20 cellular contexts compared by ENCODE assay signal in the genomic region with DNA sequence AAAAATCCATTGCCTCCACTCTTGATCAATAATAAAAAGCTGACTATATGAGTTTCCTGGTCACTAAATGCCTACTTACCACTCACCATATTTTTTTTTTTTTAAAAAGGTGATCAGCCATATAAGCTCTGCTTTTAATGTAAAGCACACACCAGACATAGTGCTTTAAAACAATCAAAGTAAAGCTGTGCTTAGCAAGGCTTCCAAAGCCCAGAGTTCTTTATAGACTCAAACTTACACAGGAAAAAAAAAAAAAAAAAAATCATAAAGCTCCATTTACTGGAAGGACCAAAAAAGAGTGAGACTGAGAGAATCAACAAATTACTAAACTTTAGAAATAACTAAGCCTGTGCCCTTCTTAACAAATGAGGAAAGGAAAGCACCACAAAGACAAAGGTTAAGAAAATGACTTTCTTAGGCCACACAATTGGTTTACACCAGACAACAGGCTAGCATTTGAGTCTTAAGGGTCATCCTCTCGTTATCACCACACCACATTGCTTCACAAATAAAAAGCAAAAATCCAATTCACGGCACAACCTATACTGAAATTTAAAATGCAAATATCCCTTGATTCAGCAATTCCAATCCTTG.
"Had no signal": no experiment of that assay in that cellular context is flagged by ENCODE, and none has a peak within 500 bp of the region (broad histone marks: within the 10 kb centered on the region; RNA-seq: fewer than 3 reads in every experiment).

No MANE protein-coding gene starts in this region.

- H3K4me3 ChIP-seq: left ventricle myocardium inferior, ovary, prostate gland, SK-N-MC, thyroid gland had no signal

- H3K36me3 Mint-ChIP-seq: immature natural killer cell; mesothelial cell of epicardium; naive thymus-derived CD8-positive, alpha-beta T cell had no signal

- ATAC-seq: foreskin keratinocyte; naive thymus-derived CD8-positive, alpha-beta T cell had no signal

- H3K27ac ChIP-seq: foreskin keratinocyte, left ventricle myocardium inferior, ovary, prostate gland, SK-N-MC, thyroid gland had no signal

- H3K36me3 ChIP-seq: left ventricle myocardium inferior, ovary, prostate gland, thyroid gland had no signal

- H3K9me3 Mint-ChIP-seq: activated naive CD4-positive, alpha-beta T cell treated with anti-CD3 and anti-CD28 coated beads, Interleukin-2, amount 10 ng/mL, durations not matched to agents 7 days and 5 days; immature natural killer cell; mesothelial cell of epicardium; naive thymus-derived CD8-positive, alpha-beta T cell had no signal

- H3K27me3 ChIP-seq: foreskin keratinocyte, ovary, thyroid gland had no signal

- H3K27me3 Mint-ChIP-seq: activated naive CD4-positive, alpha-beta T cell treated with anti-CD3 and anti-CD28 coated beads, Interleukin-2, amount 10 ng/mL, durations not matched to agents 7 days and 5 days; naive thymus-derived CD8-positive, alpha-beta T cell had no signal

- H3K9me3 ChIP-seq: left ventricle myocardium inferior, ovary, prostate gland, thyroid gland had no signal

- H3K27ac Mint-ChIP-seq: activated naive CD4-positive, alpha-beta T cell treated with anti-CD3 and anti-CD28 coated beads, Interleukin-2, amount 10 ng/mL, durations not matched to agents 7 days and 5 days; brain; immature natural killer cell; mesothelial cell of epicardium had no signal

- H3K4me3 Mint-ChIP-seq: activated naive CD4-positive, alpha-beta T cell treated with anti-CD3 and anti-CD28 coated beads, Interleukin-2, amount 10 ng/mL, durations not matched to agents 7 days and 5 days; brain; immature natural killer cell; mesothelial cell of epicardium; naive thymus-derived CD8-positive, alpha-beta T cell had no signal

- DNase-seq: activated naive CD4-positive, alpha-beta T cell treated with anti-CD3 and anti-CD28 coated beads, Interleukin-2, amount 10 ng/mL, durations not matched to agents 7 days and 5 days; aorta; dermis blood vessel endothelial cell; effector CD8-positive, alpha-beta T cell; foreskin keratinocyte; immature natural killer cell; kidney glomerular epithelial cell; left ventricle myocardium inferior; naive thymus-derived CD8-positive, alpha-beta T cell; ovary; SHP77 treated with DMSO at 0.1 percent for 48 hours; stimulated activated CD4-positive, alpha-beta T cell treated with anti-CD3 and anti-CD28 coated beads, Interleukin-4, amount 100 ng/mL, for 1 hour; stimulated activated naive CD4-positive, alpha-beta T cell treated with Interleukin-2 at 50 U/mL for 16 hours; substantia nigra; SW 1271; thyroid gland had no signal

- H3K4me1 Mint-ChIP-seq: immature natural killer cell had no signal

- H3K4me1 ChIP-seq: foreskin keratinocyte, prostate gland had no signal
